Comparison of ENCODE assay signal across 8 cellular contexts in the genomic region with DNA sequence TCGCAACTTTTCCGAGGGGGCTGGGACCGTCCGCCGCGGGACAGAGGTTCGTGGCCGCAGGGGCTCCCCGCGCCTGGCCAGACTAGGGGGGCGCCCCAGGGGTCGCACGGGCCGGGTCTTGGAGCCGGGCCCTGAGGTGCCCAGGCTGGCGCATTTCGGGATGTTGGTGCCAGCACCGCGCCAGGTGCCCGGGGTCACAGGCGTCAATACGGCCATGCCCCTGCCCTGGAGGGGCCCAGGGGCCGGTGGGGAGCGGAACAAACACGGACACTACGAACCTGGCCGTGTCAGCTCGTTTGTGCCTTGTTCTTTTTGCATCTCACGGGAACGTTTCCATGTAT. TPM values are rescaled to one million over a fixed set of nuclear protein-coding genes. Genes with fewer than 3 reads are reported as not detected.
DNase-seq lines count a peak whose midpoint lies in the region; ATAC-seq lines count a peak whose summit lies in the region.

No MANE protein-coding gene starts in this region.

- peak; percentile 7 for ATAC-seq in GM21717 (IDR thresholded peaks at IDR 0.05; ENCODE audit: unreplicated experiment)
- peak; percentile 11 to 21 for ATAC-seq in left cardiac atrium
- no peak for ATAC-seq in HG02588 (IDR thresholded peaks at IDR 0.05; ENCODE audit: unreplicated experiment)

- H3K9me3 ChIP-seq in skeletal muscle satellite cell (replicated peaks; ENCODE audit: low read length), result no peaks in the 10 kb centered on the region

- H3K4me1 ChIP-seq in skeletal muscle satellite cell (ENCODE audit: control insufficient read depth, insufficient read depth, low read length), result peaks cover 26% of the 10 kb centered on the region

- intact Hi-C loops in left cardiac atrium (cut with DNase I), result loop anchor here in 1 of 2 donors (5.0 kb wide), 1 partner anchor 96 kb away; the partner anchor contains the start of gene C15orf40

- H3K4me2 ChIP-seq in skeletal muscle satellite cell (ENCODE audit: low read length), result peak overlapping the region; percentile 94

- H3K4me3 ChIP-seq in skeletal muscle satellite cell (ENCODE audit: low read length), result peak overlapping the region; percentile 71

- peaks cover 8% of the 10 kb centered on the region for H3K27me3 ChIP-seq in skeletal muscle satellite cell (ENCODE audit: control insufficient read depth, insufficient read depth, low read length)

- DNase-seq in UCSD-AML1 (lab: John Stamatoyannopoulos, UW; ENCODE audit: unreplicated experiment) (peak; percentile 43), left cardiac atrium (no peak), NCI-H187 (lab: John Stamatoyannopoulos, UW) (no peak), Ammon's horn (ENCODE audit: low spot score) (no peak), retina (no peak)

- H3K36me3 ChIP-seq in skeletal muscle satellite cell (ENCODE audit: insufficient read depth, low read length), result no peaks in the 10 kb centered on the region

- no peak overlapping the region for H3K9ac ChIP-seq in skeletal muscle satellite cell (ENCODE audit: low read depth, low read length)

RNA-seq across cellular contexts. Expression of gene TM6SF1, which starts 0.4 kb away (rescaled TPM):
- 10 to 100 TPM; 19.0 to 33.0 TPM for total RNA-seq in left cardiac atrium
- 0.44 and 0.51 TPM in 2 replicates for total RNA-seq in skeletal muscle satellite cell (2012; rRNA removed)

RNA-seq across cellular contexts. Expression of gene BTBD1, which starts 40.8 kb away (rescaled TPM):
- 100 to 1,000 TPM; 100 to 128 TPM for total RNA-seq in left cardiac atrium
- total RNA-seq in skeletal muscle satellite cell (2012; rRNA removed), result 101 and 107 TPM in 2 replicates
